Comparison of ENCODE assay signal across 26 cellular contexts in the genomic region with DNA sequence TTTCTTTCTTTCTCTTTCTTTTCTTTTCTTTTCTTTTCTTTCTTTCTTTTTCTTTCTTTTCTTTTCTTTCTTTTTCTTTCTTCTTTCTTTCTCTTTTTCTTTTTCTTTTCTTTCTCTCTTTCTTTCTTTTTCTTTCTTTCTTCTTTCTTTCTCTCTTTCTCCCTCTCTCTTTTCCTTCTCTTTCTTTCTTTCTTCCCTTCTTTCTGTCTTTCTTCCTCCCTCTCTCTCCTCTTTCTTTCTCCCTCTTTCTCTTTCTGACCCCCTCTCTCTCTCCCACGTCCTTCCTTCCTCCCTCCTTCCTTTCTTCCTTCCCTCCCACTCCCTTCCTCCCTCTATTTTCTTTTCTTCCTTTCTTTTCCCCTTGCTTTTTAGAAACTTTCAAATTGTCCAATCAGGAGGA.
"Had no signal": no experiment of that assay in that cellular context is flagged by ENCODE, and none has a peak within 500 bp of the region (broad histone marks: within the 10 kb centered on the region; RNA-seq: fewer than 3 reads in every experiment).

No MANE protein-coding gene starts in this region.

- H3K9me3 Mint-ChIP-seq: mesothelial cell of epicardium; nephron; neural progenitor cell; stimulated activated memory B cell treated with anti-CD40 and anti-IgM and Interleukin-4, amounts not matched to agents 10 μg/mL and 1 μg/mL and 100 μg/mL, for 72 hours; stimulated activated naive CD8-positive, alpha-beta T cell treated with anti-CD3 and anti-CD28 coated beads, Interleukin-15, amount 100 ng/mL, for 72 hours had no signal

- H3K27me3 ChIP-seq: neural progenitor cell, ovary, right atrium auricular region, right lobe of liver, testis, thyroid gland, transverse colon, upper lobe of left lung, vagina had no signal

- H3K36me3 ChIP-seq: left ventricle myocardium inferior, neural progenitor cell, ovary, right atrium auricular region, right lobe of liver, thyroid gland, transverse colon, upper lobe of left lung, vagina had no signal

- H3K9me3 ChIP-seq: left ventricle myocardium inferior, ovary, right atrium auricular region, right lobe of liver, testis, thyroid gland, transverse colon, upper lobe of left lung, vagina had no signal

- DNase-seq: hypothalamus; immature natural killer cell; left ventricle myocardium inferior; mesendoderm; naive B cell; ovary; right lobe of liver; stimulated activated CD4-positive, alpha-beta T cell treated with anti-CD3 and anti-CD28 coated beads, Interleukin-1b, Interleukin-23, amount 100 ng/mL, for 48 hours; stimulated activated CD4-positive, alpha-beta T cell treated with anti-CD3 and anti-CD28 coated beads, Interleukin-2, amount 100 ng/mL, for 48 hours; stimulated activated CD4-positive, alpha-beta T cell treated with anti-CD3 and anti-CD28 coated beads, Interleukin-4, amount 100 ng/mL, for 4 hours; stimulated activated CD8-positive, alpha-beta memory T cell treated with anti-CD3 and anti-CD28 coated beads, Interleukin-4, amount 100 ng/mL, for 48 hours; stimulated activated naive CD4-positive, alpha-beta T cell treated with Interleukin-2 at 50 U/mL for 16 hours; stimulated activated naive CD8-positive, alpha-beta T cell treated with anti-CD3 and anti-CD28 coated beads, Interleukin-15, amount 100 ng/mL, for 72 hours; testis; transverse colon; upper lobe of left lung had no signal

- H3K4me2 ChIP-seq: neural progenitor cell, smooth muscle cell had no signal

- H3K4me1 Mint-ChIP-seq: immature natural killer cell; naive B cell; stimulated activated memory B cell treated with anti-CD40 and anti-IgM and Interleukin-4, amounts not matched to agents 10 μg/mL and 1 μg/mL and 100 μg/mL, for 72 hours; stimulated activated naive CD8-positive, alpha-beta T cell treated with anti-CD3 and anti-CD28 coated beads, Interleukin-15, amount 100 ng/mL, for 72 hours had no signal

- H3K4me1 ChIP-seq: right lobe of liver, testis, thyroid gland, transverse colon, upper lobe of left lung, vagina had no signal

- H3K36me3 Mint-ChIP-seq: immature natural killer cell; mesothelial cell of epicardium; naive B cell; neural progenitor cell; stimulated activated memory B cell treated with anti-CD40 and anti-IgM and Interleukin-4, amounts not matched to agents 10 μg/mL and 1 μg/mL and 100 μg/mL, for 72 hours had no signal

- H3K27ac Mint-ChIP-seq: immature natural killer cell; mesothelial cell of epicardium; naive B cell; nephron; neural progenitor cell; progenitor cell of endocrine pancreas; stimulated activated memory B cell treated with anti-CD40 and anti-IgM and Interleukin-4, amounts not matched to agents 10 μg/mL and 1 μg/mL and 100 μg/mL, for 72 hours; stimulated activated naive CD8-positive, alpha-beta T cell treated with anti-CD3 and anti-CD28 coated beads, Interleukin-15, amount 100 ng/mL, for 72 hours had no signal

- H3K4me3 ChIP-seq: left ventricle myocardium inferior, lung, neural progenitor cell, ovary, right atrium auricular region, right lobe of liver, smooth muscle cell, testis, thyroid gland, transverse colon, upper lobe of left lung, vagina had no signal

- H3K27ac ChIP-seq: left ventricle myocardium inferior, neural progenitor cell, ovary, right lobe of liver, testis, thyroid gland, transverse colon, upper lobe of left lung, vagina had no signal

- ATAC-seq: stimulated activated memory B cell treated with anti-CD40 and anti-IgM and Interleukin-4, amounts not matched to agents 10 μg/mL and 1 μg/mL and 100 μg/mL, for 72 hours; stimulated activated naive CD8-positive, alpha-beta T cell treated with anti-CD3 and anti-CD28 coated beads, Interleukin-15, amount 100 ng/mL, for 72 hours had no signal

- H2AFZ ChIP-seq: neural progenitor cell had no signal

- H3K9ac ChIP-seq: neural progenitor cell had no signal

- H3K4me3 Mint-ChIP-seq: immature natural killer cell; mesothelial cell of epicardium; naive B cell; nephron; neural progenitor cell; stimulated activated memory B cell treated with anti-CD40 and anti-IgM and Interleukin-4, amounts not matched to agents 10 μg/mL and 1 μg/mL and 100 μg/mL, for 72 hours; stimulated activated naive CD8-positive, alpha-beta T cell treated with anti-CD3 and anti-CD28 coated beads, Interleukin-15, amount 100 ng/mL, for 72 hours had no signal

- H3K27me3 Mint-ChIP-seq: progenitor cell of endocrine pancreas; stimulated activated memory B cell treated with anti-CD40 and anti-IgM and Interleukin-4, amounts not matched to agents 10 μg/mL and 1 μg/mL and 100 μg/mL, for 72 hours; stimulated activated naive CD8-positive, alpha-beta T cell treated with anti-CD3 and anti-CD28 coated beads, Interleukin-15, amount 100 ng/mL, for 72 hours had no signal
